In genomic region chr1:28073867-28074266, GRCh38 we compare ENCODE assay signal across 1 cellular context.
TF ChIP-seq lines count a peak whose summit lies in the region.

No MANE protein-coding gene starts in this region.

TF ChIP-seq in IMR-90, 13 proteins besides CTCF, POLR2A, EP300 and RAD21 (continued from another document):
- no peak for TF ChIP-seq USF2 (IDR thresholded peaks at IDR 0.05; ENCODE audit: low read depth, low read length)
- TF ChIP-seq, protein P1, sequence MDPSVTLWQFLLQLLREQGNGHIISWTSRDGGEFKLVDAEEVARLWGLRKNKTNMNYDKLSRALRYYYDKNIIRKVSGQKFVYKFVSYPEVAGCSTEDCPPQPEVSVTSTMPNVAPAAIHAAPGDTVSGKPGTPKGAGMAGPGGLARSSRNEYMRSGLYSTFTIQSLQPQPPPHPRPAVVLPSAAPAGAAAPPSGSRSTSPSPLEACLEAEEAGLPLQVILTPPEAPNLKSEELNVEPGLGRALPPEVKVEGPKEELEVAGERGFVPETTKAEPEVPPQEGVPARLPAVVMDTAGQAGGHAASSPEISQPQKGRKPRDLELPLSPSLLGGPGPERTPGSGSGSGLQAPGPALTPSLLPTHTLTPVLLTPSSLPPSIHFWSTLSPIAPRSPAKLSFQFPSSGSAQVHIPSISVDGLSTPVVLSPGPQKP (IDR thresholded peaks at IDR 0.05; ENCODE audit: borderline replicate concordance, low read depth, low read length) = no peak
- TF ChIP-seq MAZ (IDR thresholded peaks at IDR 0.05; ENCODE audit: borderline replicate concordance, low read depth, low read length) = no peak
TF ChIP-seq in IMR-90: peak in this region for 0.
